ENCODE assay signal across 30 cellular contexts in genomic region chr13:113598481-113598880, GRCh38. TPM values are rescaled to one million over a fixed set of nuclear protein-coding genes. Genes with fewer than 3 reads are reported as not detected.
DNase-seq lines count a peak whose midpoint lies in the region; ATAC-seq and TF ChIP-seq lines count a peak whose summit lies in the region.
"Had no signal": no experiment of that assay in that cellular context is flagged by ENCODE, and none has a peak within 500 bp of the region (broad histone marks: within the 10 kb centered on the region; RNA-seq: fewer than 3 reads in every experiment).

No MANE protein-coding gene starts in this region.

- POLR2A ChIA-PET in activated CD8-positive, alpha-beta T cell treated with anti-CD3 and anti-CD28 coated beads for 36 hours (lab: Charles Lee) = no interaction called here

- H3K9me3 ChIP-seq in left ventricle myocardium inferior (replicated peaks) (no peaks in the 10 kb centered on the region), heart right ventricle (no peaks in the 10 kb centered on the region), upper lobe of left lung (no peaks in the 10 kb centered on the region)
- H3K9me3 ChIP-seq: transverse colon had no signal

- H3K36me3 Mint-ChIP-seq in nephron progenitor cell (ENCODE audit: low read depth) = peaks cover 67% of the 10 kb centered on the region
- peaks cover 56% of the 10 kb centered on the region for H3K36me3 Mint-ChIP-seq in activated CD8-positive, alpha-beta T cell treated with anti-CD3 and anti-CD28 coated beads for 36 hours (ENCODE audit: low read depth)

- H3K4me3 ChIP-seq in left ventricle myocardium inferior (no peak overlapping the region), heart right ventricle (no peak overlapping the region), coronary artery (no peak overlapping the region), upper lobe of left lung (no peak overlapping the region)
- H3K4me3 ChIP-seq: dorsolateral prefrontal cortex, transverse colon had no signal

- no peak for TF ChIP-seq POLR2A in upper lobe of left lung (IDR thresholded peaks at IDR 0.05)

- DNase-seq in left ventricle myocardium inferior (peak; percentile 1), heart right ventricle (no peak), coronary artery (ENCODE audit: low spot score) (peak; percentile 31), nephron progenitor cell (no peak), upper lobe of left lung (peak; percentile 14 to 35), NCI-H2107 (lab: John Stamatoyannopoulos, UW) (no peak), Ammon's horn (ENCODE audit: low spot score) (no peak)
- DNase-seq in activated CD8-positive, alpha-beta T cell treated with anti-CD3 and anti-CD28 coated beads for 36 hours = no peak
- DNase-seq: ACHN; activated CD4-positive, alpha-beta T cell treated with anti-CD3 and anti-CD28 coated beads for 36 hours; activated CD8-positive, alpha-beta T cell treated with anti-CD3 and anti-CD28 coated beads, Interleukin-2, amount 10 ng/mL, durations not matched to agents 7 days and 5 days; activated gamma-delta T cell treated with Interleukin-2 at 50 U/mL for 16 hours; activated T-cell treated with anti-CD3 and anti-CD28 coated beads for 4 hours; DMS153; H7; Karpas-422; NCI-H2029; NCI-H2227 treated with DMSO at 0.1 percent for 48 hours; NCI-H69; right cardiac atrium; Right ventricle myocardium superior; stimulated activated CD4-positive, alpha-beta T cell treated with anti-CD3 and anti-CD28 coated beads, Interleukin-12 subunit alpha, Interleukin-12 subunit beta, amount 100 ng/mL, for 4 hours; stimulated activated CD4-positive, alpha-beta T cell treated with anti-CD3 and anti-CD28 coated beads, Interleukin-4, amount 100 ng/mL, for 24 hours; transverse colon had no signal

- CTCF ChIA-PET in activated CD8-positive, alpha-beta T cell treated with anti-CD3 and anti-CD28 coated beads for 36 hours (lab: Charles Lee) = no interaction called here

- TF ChIP-seq CTCF in left ventricle myocardium inferior (IDR thresholded peaks at IDR 0.05; ENCODE audit: borderline replicate concordance) (no peak), heart right ventricle (IDR thresholded peaks at IDR 0.05) (no peak), coronary artery (IDR thresholded peaks at IDR 0.05) (no peak), nephron progenitor cell (IDR thresholded peaks at IDR 0.05) (no peak), upper lobe of left lung (IDR thresholded peaks at IDR 0.05) (no peak)
- TF ChIP-seq CTCF in activated CD8-positive, alpha-beta T cell treated with anti-CD3 and anti-CD28 coated beads for 36 hours (IDR thresholded peaks at IDR 0.05) = no peak

- H3K27me3 Mint-ChIP-seq in nephron progenitor cell (ENCODE audit: low read depth, poor library complexity) = peaks cover 6% of the 10 kb centered on the region
- no peaks in the 10 kb centered on the region for H3K27me3 Mint-ChIP-seq in activated CD8-positive, alpha-beta T cell treated with anti-CD3 and anti-CD28 coated beads for 36 hours
- H3K27me3 Mint-ChIP-seq: activated CD4-positive, alpha-beta T cell treated with anti-CD3 and anti-CD28 coated beads for 36 hours; memory B cell had no signal

- no peaks in the 10 kb centered on the region for H3K27me3 ChIP-seq in left ventricle myocardium inferior (ENCODE audit: low read depth)
- no peaks in the 10 kb centered on the region for H3K27me3 ChIP-seq in heart right ventricle
- no peaks in the 10 kb centered on the region for H3K27me3 ChIP-seq in upper lobe of left lung
- H3K27me3 ChIP-seq: dorsolateral prefrontal cortex, transverse colon had no signal

- H3K4me1 ChIP-seq in left ventricle myocardium inferior (no peaks in the 10 kb centered on the region), heart right ventricle (no peaks in the 10 kb centered on the region), upper lobe of left lung (no peaks in the 10 kb centered on the region)
- H3K4me1 ChIP-seq: transverse colon had no signal

- no peak overlapping the region for H3K4me3 Mint-ChIP-seq in nephron progenitor cell
- H3K4me3 Mint-ChIP-seq in activated CD8-positive, alpha-beta T cell treated with anti-CD3 and anti-CD28 coated beads for 36 hours = no peak overlapping the region
- H3K4me3 Mint-ChIP-seq: activated CD4-positive, alpha-beta T cell treated with anti-CD3 and anti-CD28 coated beads for 36 hours; activated CD8-positive, alpha-beta T cell treated with anti-CD3 and anti-CD28 coated beads, Interleukin-2, amount 10 ng/mL, durations not matched to agents 7 days and 5 days; memory B cell had no signal

- H3K36me3 ChIP-seq in left ventricle myocardium inferior = peaks cover 19% of the 10 kb centered on the region
- H3K36me3 ChIP-seq in heart right ventricle = peaks cover 0 to 47% (median 0%) of the 10 kb centered on the region in 9 donors
- H3K36me3 ChIP-seq in upper lobe of left lung = peaks cover 0 to 30% (median 17%) of the 10 kb centered on the region in 4 donors

- TF ChIP-seq EP300 in upper lobe of left lung (IDR thresholded peaks at IDR 0.05) = no peak

- 97 to 99% methylated on average over 13 of the region's 13 CpGs for WGBS in heart right ventricle, 2 donors
- WGBS in upper lobe of left lung, 2 donors = 97 to 99% methylated on average over 13 of the region's 13 CpGs

- intact Hi-C loops in left ventricle myocardium inferior (cut with micrococcal nuclease) (no loop called here), heart right ventricle (cut with DNase I) (no loop called here)
- intact Hi-C loops in activated CD8-positive, alpha-beta T cell treated with anti-CD3 and anti-CD28 coated beads for 36 hours (cut with micrococcal nuclease) = no loop called here

- ATAC-seq in heart right ventricle = no peak
- no peak for ATAC-seq in upper lobe of left lung (ENCODE audit: low FRiP score in 2 of 2)
- ATAC-seq in activated CD8-positive, alpha-beta T cell treated with anti-CD3 and anti-CD28 coated beads for 36 hours = no peak
- ATAC-seq: activated CD4-positive, alpha-beta T cell treated with anti-CD3 and anti-CD28 coated beads for 36 hours; activated CD8-positive, alpha-beta T cell treated with anti-CD3 and anti-CD28 coated beads, Interleukin-2, amount 10 ng/mL, durations not matched to agents 7 days and 5 days; right cardiac atrium had no signal

- H3K27ac Mint-ChIP-seq in nephron progenitor cell = peak overlapping the region; percentile 71
- no peak overlapping the region for H3K27ac Mint-ChIP-seq in activated CD8-positive, alpha-beta T cell treated with anti-CD3 and anti-CD28 coated beads for 36 hours
- H3K27ac Mint-ChIP-seq: activated CD4-positive, alpha-beta T cell treated with anti-CD3 and anti-CD28 coated beads for 36 hours; activated CD8-positive, alpha-beta T cell treated with anti-CD3 and anti-CD28 coated beads, Interleukin-2, amount 10 ng/mL, durations not matched to agents 7 days and 5 days; memory B cell had no signal

- H3K9me3 Mint-ChIP-seq in nephron progenitor cell = peaks cover 49% of the 10 kb centered on the region
- no peaks in the 10 kb centered on the region for H3K9me3 Mint-ChIP-seq in activated CD8-positive, alpha-beta T cell treated with anti-CD3 and anti-CD28 coated beads for 36 hours
- H3K9me3 Mint-ChIP-seq: memory B cell had no signal

- H3K27ac ChIP-seq in left ventricle myocardium inferior (replicated peaks) (no peak overlapping the region), heart right ventricle (no peak overlapping the region), coronary artery (no peak overlapping the region), upper lobe of left lung (no peak overlapping the region)
- H3K27ac ChIP-seq: dorsolateral prefrontal cortex, transverse colon had no signal

- H3K4me1 Mint-ChIP-seq in nephron progenitor cell = peaks cover 24% of the 10 kb centered on the region
- H3K4me1 Mint-ChIP-seq in activated CD8-positive, alpha-beta T cell treated with anti-CD3 and anti-CD28 coated beads for 36 hours (ENCODE audit: low read depth) = peaks cover 26% of the 10 kb centered on the region

RNA-seq across cellular contexts. Expression of gene TFDP1, which starts 13.9 kb away (rescaled TPM):
- total RNA-seq in left ventricle myocardium inferior (48.7 TPM), heart right ventricle (10 to 100 TPM; 30.9 to 51.4 (median 38.3) TPM), upper lobe of left lung (10 to 100 TPM; 23.2 to 45.2 (median 37.9) TPM)
- 10 to 100 TPM; 16.4 to 23.0 TPM for polyA plus RNA-seq in heart right ventricle
- 100 to 1,000 TPM; 174 to 184 TPM for total RNA-seq in activated CD8-positive, alpha-beta T cell treated with anti-CD3 and anti-CD28 coated beads for 36 hours

RNA-seq across cellular contexts. Expression of gene ATP4B, which starts 59.5 kb away (rescaled TPM):
- total RNA-seq in left ventricle myocardium inferior = not detected
- total RNA-seq in heart right ventricle = not detected
- under 1 TPM in 1 of 2 donors, not detected in 1; 0.01 TPM for polyA plus RNA-seq in heart right ventricle
- not detected for total RNA-seq in upper lobe of left lung
- not detected for total RNA-seq in activated CD8-positive, alpha-beta T cell treated with anti-CD3 and anti-CD28 coated beads for 36 hours
- total RNA-seq: activated CD4-positive, alpha-beta T cell treated with anti-CD3 and anti-CD28 coated beads for 36 hours; activated CD8-positive, alpha-beta T cell treated with anti-CD3 and anti-CD28 coated beads, Interleukin-2, amount 10 ng/mL, durations not matched to agents 7 days and 5 days; dorsolateral prefrontal cortex; frontal cortex; right cardiac atrium; Right ventricle myocardium superior; T-helper 2 cell treated with Interferon-gamma antibody and Interleukin-4, amounts not matched to agents 100 ng/mL and 5 ng/mL, for 36 hours; transverse colon had no signal
- polyA plus RNA-seq: BJ, neural cell, right cardiac atrium had no signal

Comparison
In these comparisons a context has a peak if more than half of its experiments do, and no peak if none do; other contexts are left out.
1. DNase-seq: peak in left ventricle myocardium inferior (single experiment), coronary artery (single experiment) and upper lobe of left lung (2 of 2); none in heart right ventricle (0 of 2), nephron progenitor cell (single experiment), activated CD8-positive, alpha-beta T cell treated with anti-CD3 and anti-CD28 coated beads for 36 hours (single experiment), NCI-H2107 (single experiment) and Ammon's horn (single experiment).